28 cellular contexts compared by ENCODE assay signal in genomic region chr2:11480859-11481258, GRCh38. TPM values are rescaled to one million over a fixed set of nuclear protein-coding genes. Genes with fewer than 3 reads are reported as not detected.
DNase-seq lines count a peak whose midpoint lies in the region; TF ChIP-seq lines count a peak whose summit lies in the region.
"Had no signal": no experiment of that assay in that cellular context is flagged by ENCODE, and none has a peak within 500 bp of the region (broad histone marks: within the 10 kb centered on the region; RNA-seq: fewer than 3 reads in every experiment).

No MANE protein-coding gene starts in this region.

- H3K27me3 ChIP-seq in SJCRH30 (no peaks in the 10 kb centered on the region), dorsolateral prefrontal cortex (no peaks in the 10 kb centered on the region)
- H3K27me3 ChIP-seq: gastrocnemius medialis had no signal

- H3K9me3 ChIP-seq in SJCRH30 (replicated peaks) = no peaks in the 10 kb centered on the region
- H3K9me3 ChIP-seq: adrenal gland, gastrocnemius medialis, neutrophil, psoas muscle, transverse colon had no signal

- H3K36me3 Mint-ChIP-seq in endothelial cell (ENCODE audit: low read depth, unreplicated experiment) = peaks cover 7% of the 10 kb centered on the region
- H3K36me3 Mint-ChIP-seq in nephron progenitor cell (ENCODE audit: low read depth) = peaks cover 6% of the 10 kb centered on the region
- H3K36me3 Mint-ChIP-seq in type B pancreatic cell = peaks cover 5% of the 10 kb centered on the region
- H3K36me3 Mint-ChIP-seq: activated naive CD4-positive, alpha-beta T cell treated with anti-CD3 and anti-CD28 coated beads, Interleukin-2, amount 10 ng/mL, durations not matched to agents 7 days and 5 days had no signal

- H3K27me3 Mint-ChIP-seq in endothelial cell (ENCODE audit: unreplicated experiment) = peaks cover 14% of the 10 kb centered on the region
- H3K27me3 Mint-ChIP-seq in nephron progenitor cell (ENCODE audit: low read depth, poor library complexity) = peaks cover 29% of the 10 kb centered on the region
- peaks cover 36% of the 10 kb centered on the region for H3K27me3 Mint-ChIP-seq in type B pancreatic cell

- H3K4me3 Mint-ChIP-seq in endothelial cell (ENCODE audit: unreplicated experiment) (peak overlapping the region; percentile 77), nephron progenitor cell (peak overlapping the region; percentile 67), type B pancreatic cell (peak overlapping the region; percentile 82)
- H3K4me3 Mint-ChIP-seq: activated naive CD4-positive, alpha-beta T cell treated with anti-CD3 and anti-CD28 coated beads, Interleukin-2, amount 10 ng/mL, durations not matched to agents 7 days and 5 days; activated T-helper 1 cell treated with anti-CD3 and anti-CD28 coated beads, Interleukin-12 subunit alpha, Interleukin-12 subunit beta, Interleukin-2, Interleukin-4 antibody, amounts not matched to agents 30 ng/mL and 10 ng/mL and 1 ng/mL, durations not matched to agents 14 hours and 24 hours and 36 hours had no signal

- TF ChIP-seq CTCF in endothelial cell (IDR thresholded peaks at IDR 0.05; ENCODE audit: unreplicated experiment) (no peak), nephron progenitor cell (IDR thresholded peaks at IDR 0.05) (no peak), type B pancreatic cell (conservative IDR thresholded peaks at IDR 0.05) (no peak), dorsolateral prefrontal cortex (IDR thresholded peaks at IDR 0.05 in 54 of 56, conservative IDR thresholded peaks at IDR 0.05 in 2 of 56; ENCODE audit: low read depth in 1 of 56, partially characterized antibody in 56 of 56) (no peak)

- H3K9me3 Mint-ChIP-seq in endothelial cell (ENCODE audit: unreplicated experiment) = no peaks in the 10 kb centered on the region
- peaks cover 3% of the 10 kb centered on the region for H3K9me3 Mint-ChIP-seq in nephron progenitor cell
- no peaks in the 10 kb centered on the region for H3K9me3 Mint-ChIP-seq in type B pancreatic cell
- H3K9me3 Mint-ChIP-seq: activated naive CD4-positive, alpha-beta T cell treated with anti-CD3 and anti-CD28 coated beads, Interleukin-2, amount 10 ng/mL, durations not matched to agents 7 days and 5 days; activated T-helper 1 cell treated with anti-CD3 and anti-CD28 coated beads, Interleukin-12 subunit alpha, Interleukin-12 subunit beta, Interleukin-2, Interleukin-4 antibody, amounts not matched to agents 30 ng/mL and 10 ng/mL and 1 ng/mL, durations not matched to agents 14 hours and 24 hours and 36 hours had no signal

- H3K27ac Mint-ChIP-seq in endothelial cell (ENCODE audit: unreplicated experiment) (no peak overlapping the region), nephron progenitor cell (no peak overlapping the region), type B pancreatic cell (peak overlapping the region; percentile 5)
- H3K27ac Mint-ChIP-seq: activated naive CD4-positive, alpha-beta T cell treated with anti-CD3 and anti-CD28 coated beads, Interleukin-2, amount 10 ng/mL, durations not matched to agents 7 days and 5 days; activated T-helper 1 cell treated with anti-CD3 and anti-CD28 coated beads, Interleukin-12 subunit alpha, Interleukin-12 subunit beta, Interleukin-2, Interleukin-4 antibody, amounts not matched to agents 30 ng/mL and 10 ng/mL and 1 ng/mL, durations not matched to agents 14 hours and 24 hours and 36 hours had no signal

- H3K36me3 ChIP-seq in SJCRH30 = no peaks in the 10 kb centered on the region
- H3K36me3 ChIP-seq: adrenal gland, BLaER1, brain microvascular endothelial cell, gastrocnemius medialis, neutrophil, transverse colon had no signal

- DNase-seq in SJCRH30 (no peak), endothelial cell (ENCODE audit: low spot score) (no peak), nephron progenitor cell (no peak), type B pancreatic cell (ENCODE audit: extremely low spot score, unreplicated experiment) (no peak), NCI-H128 (lab: John Stamatoyannopoulos, UW; ENCODE audit: unreplicated experiment) (no peak), dorsolateral prefrontal cortex (no peak), HPDE6-E6E7 (ENCODE audit: extremely low spot score) (no peak)
- DNase-seq: activated CD4-positive, alpha-beta T cell treated with anti-CD3 and anti-CD28 coated beads, Interleukin-2, amount 50 U/mL, for 4 hours; activated CD4-positive, CD25-positive, alpha-beta regulatory T cell; activated naive CD4-positive, alpha-beta T cell treated with anti-CD3 and anti-CD28 coated beads, Interleukin-2, amount 10 ng/mL, durations not matched to agents 7 days and 5 days; adrenal gland; brain microvascular endothelial cell; cerebellar nuclear complex; COR-L47; DMS53; gastrocnemius medialis; hippocampal formation; Kasumi-1; NCI-H146; NCI-H446 treated with DMSO at 0.1 percent for 48 hours; NCI-H82; psoas muscle; stimulated activated CD4-positive, alpha-beta T cell treated with anti-CD3 and anti-CD28 coated beads, Interleukin-4, amount 100 ng/mL, for 24 hours; transverse colon had no signal

- H3K27ac ChIP-seq in SJCRH30 (peak overlapping the region; percentile 41), dorsolateral prefrontal cortex (peak overlapping the region in 22 of 59 donors; percentile 1 to 93 (median 66))
- H3K27ac ChIP-seq: adrenal gland, BLaER1, brain microvascular endothelial cell, neutrophil, transverse colon had no signal

- H3K4me3 ChIP-seq in SJCRH30 (no peak overlapping the region), dorsolateral prefrontal cortex (no peak overlapping the region)
- H3K4me3 ChIP-seq: adrenal gland, BLaER1, gastrocnemius medialis, lung, psoas muscle, transverse colon had no signal

- H3K4me1 ChIP-seq in SJCRH30 = peaks cover 39% of the 10 kb centered on the region
- H3K4me1 ChIP-seq: BLaER1 had no signal

- intact Hi-C loops in dorsolateral prefrontal cortex (cut with DNase I) = no loop called here

- H3K4me1 Mint-ChIP-seq in endothelial cell (ENCODE audit: unreplicated experiment) (peaks cover 12% of the 10 kb centered on the region), nephron progenitor cell (peaks cover 54% of the 10 kb centered on the region), type B pancreatic cell (ENCODE audit: unreplicated experiment) (peaks cover 27% of the 10 kb centered on the region)

RNA-seq across cellular contexts. Expression of gene E2F6, which starts 14.9 kb away (rescaled TPM):
- total RNA-seq in SJCRH30 (2014; rRNA removed; shearing (Covaris generic)) = 32.2 and 40.9 TPM in 2 replicates
- 20.4 TPM for total RNA-seq in endothelial cell (ENCODE audit: unreplicated experiment)
- total RNA-seq in type B pancreatic cell (ENCODE audit: low replicate concordance) = 14.2 and 19.4 TPM in 2 replicates
- total RNA-seq in dorsolateral prefrontal cortex = 10 to 100 TPM in 110 of 120 experiments, 1 to 10 TPM in 10; 8.2 to 19.7 (median 12.6) TPM

RNA-seq across cellular contexts. Expression of gene GREB1, which starts 53.0 kb away (rescaled TPM):
- 0.12 and 0.38 TPM in 2 replicates for total RNA-seq in SJCRH30 (2014; rRNA removed; shearing (Covaris generic))
- total RNA-seq in endothelial cell (ENCODE audit: unreplicated experiment) (35.9 TPM), type B pancreatic cell (ENCODE audit: low replicate concordance) (7.5 and 50.5 TPM in 2 replicates), dorsolateral prefrontal cortex (10 to 100 TPM; 21.2 to 61.8 (median 37.2) TPM)
